Comparison of ENCODE assay signal across 25 cellular contexts in the genomic region with DNA sequence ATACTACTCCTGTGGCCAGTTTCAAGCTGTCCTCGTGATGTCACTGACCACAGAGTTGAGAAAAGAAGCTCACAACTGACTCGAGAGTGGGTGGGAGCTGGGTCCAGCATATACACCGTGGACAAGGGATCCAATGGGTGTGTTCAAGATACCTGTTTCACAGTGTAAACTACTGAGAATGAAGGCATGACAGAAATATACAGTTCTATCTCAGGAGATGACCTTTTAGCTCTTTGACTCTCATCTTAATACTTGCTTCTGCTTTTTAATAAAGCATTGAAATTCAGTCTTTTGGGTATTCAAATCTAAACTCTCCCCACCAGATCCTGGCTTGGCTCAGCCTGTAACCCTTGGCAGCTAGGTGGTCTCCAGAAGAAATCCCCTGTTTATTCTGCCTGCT.
DNase-seq lines count a peak whose midpoint lies in the region; ATAC-seq and TF ChIP-seq lines count a peak whose summit lies in the region.
"Had no signal": no experiment of that assay in that cellular context is flagged by ENCODE, and none has a peak within 500 bp of the region (broad histone marks: within the 10 kb centered on the region; RNA-seq: fewer than 3 reads in every experiment).

No MANE protein-coding gene starts in this region.

- no peak overlapping the region for H3K4me3 Mint-ChIP-seq in activated naive CD4-positive, alpha-beta T cell treated with anti-CD3 and anti-CD28 coated beads, Interleukin-2, amount 50 U/mL, for 24 hours
- H3K4me3 Mint-ChIP-seq in activated naive CD4-positive, alpha-beta T cell treated with anti-CD3 and anti-CD28 coated beads, Interleukin-2, amount 10 ng/mL, durations not matched to agents 7 days and 5 days = no peak overlapping the region
- H3K4me3 Mint-ChIP-seq in Caco-2 (ENCODE audit: unreplicated experiment) = no peak overlapping the region
- H3K4me3 Mint-ChIP-seq: GM23338, H9, IgD-negative memory B cell had no signal

- H3K36me3 ChIP-seq in OCI-LY3 (replicated peaks; ENCODE audit: low read depth, low read length) = no peaks in the 10 kb centered on the region
- H3K36me3 ChIP-seq in Caco-2 (ENCODE audit: control insufficient read depth, insufficient read depth, low read length) = no peaks in the 10 kb centered on the region

- H3K4me3 ChIP-seq in OCI-LY3 (ENCODE audit: low read length) = no peak overlapping the region
- no peak overlapping the region for H3K4me3 ChIP-seq in Caco-2 (ENCODE audit: low read depth, low read length)
- H3K4me3 ChIP-seq in dorsolateral prefrontal cortex = no peak overlapping the region
- H3K4me3 ChIP-seq: GM23338, SK-N-MC had no signal

- no peak for ATAC-seq in GM21390 (IDR thresholded peaks at IDR 0.05; ENCODE audit: unreplicated experiment)
- ATAC-seq: GM23338 had no signal

- CTCF ChIA-PET in activated naive CD4-positive, alpha-beta T cell treated with anti-CD3 and anti-CD28 coated beads, Interleukin-2, amount 10 ng/mL, durations not matched to agents 7 days and 5 days (lab: Charles Lee) = no interaction called here
- CTCF ChIA-PET in Caco-2 (lab: Charles Lee) = no interaction called here

- H3K9me3 ChIP-seq in OCI-LY3 (ENCODE audit: insufficient read depth, low read length) (no peaks in the 10 kb centered on the region), Caco-2 (no peaks in the 10 kb centered on the region; the same call in 1 of the 2 replicates)

- TF ChIP-seq CTCF in OCI-LY3 (IDR thresholded peaks at IDR 0.05; ENCODE audit: low read depth, low read length) (no peak), Caco-2 (IDR thresholded peaks at IDR 0.05; ENCODE audit: insufficient read depth in 1 of 2, low read depth in 1 of 2, low read length in 1 of 2, severe bottlenecking in 1 of 2, unreplicated experiment in 1 of 2) (no peak), dorsolateral prefrontal cortex (IDR thresholded peaks at IDR 0.05 in 54 of 56, conservative IDR thresholded peaks at IDR 0.05 in 2 of 56; ENCODE audit: low read depth in 1 of 56, partially characterized antibody in 56 of 56) (no peak)

- POLR2A ChIA-PET in Caco-2 (lab: Charles Lee) = no interaction called here

- intact Hi-C loops in Caco-2 (cut with micrococcal nuclease; ENCODE audit: unreplicated experiment) = no loop called here
- intact Hi-C loops in dorsolateral prefrontal cortex (cut with DNase I) = no loop called here

- BruUV-seq in Caco-2 (replicated peaks; lab: Mats Ljungman, UMichigan) = no TSS peak

- H3K27me3 ChIP-seq in OCI-LY3 (ENCODE audit: low read depth, low read length) (no peaks in the 10 kb centered on the region), Caco-2 (replicated peaks; ENCODE audit: control insufficient read depth, insufficient read depth, low read length) (no peaks in the 10 kb centered on the region), dorsolateral prefrontal cortex (no peaks in the 10 kb centered on the region)

- H3K4me1 Mint-ChIP-seq in activated naive CD4-positive, alpha-beta T cell treated with anti-CD3 and anti-CD28 coated beads, Interleukin-2, amount 50 U/mL, for 24 hours = no peaks in the 10 kb centered on the region
- no peaks in the 10 kb centered on the region for H3K4me1 Mint-ChIP-seq in activated naive CD4-positive, alpha-beta T cell treated with anti-CD3 and anti-CD28 coated beads, Interleukin-2, amount 10 ng/mL, durations not matched to agents 7 days and 5 days
- H3K4me1 Mint-ChIP-seq in Caco-2 (ENCODE audit: low read depth, unreplicated experiment) = no peaks in the 10 kb centered on the region
- H3K4me1 Mint-ChIP-seq: GM23338 had no signal

- no peaks in the 10 kb centered on the region for H3K9me3 Mint-ChIP-seq in activated naive CD4-positive, alpha-beta T cell treated with anti-CD3 and anti-CD28 coated beads, Interleukin-2, amount 50 U/mL, for 24 hours
- no peaks in the 10 kb centered on the region for H3K9me3 Mint-ChIP-seq in activated naive CD4-positive, alpha-beta T cell treated with anti-CD3 and anti-CD28 coated beads, Interleukin-2, amount 10 ng/mL, durations not matched to agents 7 days and 5 days
- H3K9me3 Mint-ChIP-seq in Caco-2 (ENCODE audit: unreplicated experiment) = no peaks in the 10 kb centered on the region
- H3K9me3 Mint-ChIP-seq: GM23338, H9, IgD-negative memory B cell had no signal

- H3K27me3 Mint-ChIP-seq in activated naive CD4-positive, alpha-beta T cell treated with anti-CD3 and anti-CD28 coated beads, Interleukin-2, amount 50 U/mL, for 24 hours = no peaks in the 10 kb centered on the region
- no peaks in the 10 kb centered on the region for H3K27me3 Mint-ChIP-seq in activated naive CD4-positive, alpha-beta T cell treated with anti-CD3 and anti-CD28 coated beads, Interleukin-2, amount 10 ng/mL, durations not matched to agents 7 days and 5 days
- H3K27me3 Mint-ChIP-seq in Caco-2 (ENCODE audit: insufficient read depth, unreplicated experiment) = no peaks in the 10 kb centered on the region
- H3K27me3 Mint-ChIP-seq: IgD-negative memory B cell had no signal

- no peak overlapping the region for H3K27ac ChIP-seq in OCI-LY3 (ENCODE audit: low read length)
- H3K27ac ChIP-seq in dorsolateral prefrontal cortex = no peak overlapping the region
- H3K27ac ChIP-seq: HL-60, KMS-11, SK-N-MC had no signal

- no peak overlapping the region for H3K9ac ChIP-seq in OCI-LY3 (ENCODE audit: low read length)
- H3K9ac ChIP-seq: KMS-11 had no signal

- H3K79me2 ChIP-seq in OCI-LY3 (ENCODE audit: low read length) = no peaks in the 10 kb centered on the region

- peak overlapping the region; percentile 61 for H3K27ac Mint-ChIP-seq in activated naive CD4-positive, alpha-beta T cell treated with anti-CD3 and anti-CD28 coated beads, Interleukin-2, amount 50 U/mL, for 24 hours
- H3K27ac Mint-ChIP-seq in activated naive CD4-positive, alpha-beta T cell treated with anti-CD3 and anti-CD28 coated beads, Interleukin-2, amount 10 ng/mL, durations not matched to agents 7 days and 5 days = no peak overlapping the region
- no peak overlapping the region for H3K27ac Mint-ChIP-seq in Caco-2 (ENCODE audit: unreplicated experiment)
- H3K27ac Mint-ChIP-seq: GM23338, H9, IgD-negative memory B cell had no signal

- peaks cover 7% of the 10 kb centered on the region for H3K4me1 ChIP-seq in OCI-LY3 (ENCODE audit: low read length)
- no peaks in the 10 kb centered on the region for H3K4me1 ChIP-seq in Caco-2

- H3K4me2 ChIP-seq in OCI-LY3 (ENCODE audit: low read length) = peak overlapping the region; percentile 6
- H3K4me2 ChIP-seq: GM23338, KMS-11 had no signal

- H3K36me3 Mint-ChIP-seq in activated naive CD4-positive, alpha-beta T cell treated with anti-CD3 and anti-CD28 coated beads, Interleukin-2, amount 50 U/mL, for 24 hours = no peaks in the 10 kb centered on the region
- H3K36me3 Mint-ChIP-seq in activated naive CD4-positive, alpha-beta T cell treated with anti-CD3 and anti-CD28 coated beads, Interleukin-2, amount 10 ng/mL, durations not matched to agents 7 days and 5 days = no peaks in the 10 kb centered on the region
- H3K36me3 Mint-ChIP-seq in Caco-2 (ENCODE audit: insufficient read depth, unreplicated experiment) = no peaks in the 10 kb centered on the region

- no peak for DNase-seq in activated naive CD4-positive, alpha-beta T cell treated with anti-CD3 and anti-CD28 coated beads, Interleukin-2, amount 10 ng/mL, durations not matched to agents 7 days and 5 days
- DNase-seq in iris pigment epithelial cell (ENCODE audit: low read depth) (peak; percentile 3), Caco-2 (no peak), dorsolateral prefrontal cortex (no peak), ureter (ENCODE audit: low spot score) (no peak)
- DNase-seq: DMS153; DND-41; H9; NCI-H1105; NCI-H1436 treated with DMSO at 0.1 percent for 48 hours; NCI-H1930; NCI-H2107; NCI-H446; NCI-H524 treated with DMSO at 0.1 percent for 48 hours; NK-92 treated with Interleukin-12 subunit alpha and Interleukin-12 subunit beta, amount 100 ng/mL, for 24 hours; OCI-M1; SIG-M5 had no signal

- H2AFZ ChIP-seq in OCI-LY3 (ENCODE audit: low read depth, low read length) = no peak overlapping the region
- H2AFZ ChIP-seq: GM23338 had no signal

- H4K20me1 ChIP-seq in OCI-LY3 (ENCODE audit: insufficient read depth, low read length) = no peaks in the 10 kb centered on the region
